Comparison of ENCODE assay signal across 1 cellular context in genomic region chr14:62015945-62016344, GRCh38.
A peak's percentile ranks its signal among the peaks of the same experiment; 100 is the strongest.
TF ChIP-seq lines count a peak whose summit lies in the region.

No MANE protein-coding gene starts in this region.

TF ChIP-seq in GM12878, 131 proteins besides CTCF, POLR2A, EP300 and RAD21 (continued from another document):
- TF ChIP-seq BCLAF1 (IDR thresholded peaks at IDR 0.05) (no peak), CBFB (IDR thresholded peaks at IDR 0.05; ENCODE audit: low read depth) (no peak), SIN3A (IDR thresholded peaks at IDR 0.05; ENCODE audit: low read depth, low read length) (no peak), EGR1 (IDR thresholded peaks at IDR 0.05; ENCODE audit: borderline replicate concordance in 1 of 2, low read depth in 2 of 2, low read length in 2 of 2) (no peak), RFX5 (IDR thresholded peaks at IDR 0.05; ENCODE audit: low read depth, low read length) (no peak), CEBPB (IDR thresholded peaks at IDR 0.05; ENCODE audit: borderline replicate concordance in 1 of 2, low read depth in 2 of 2, low read length in 2 of 2) (no peak), USF2 (IDR thresholded peaks at IDR 0.05; ENCODE audit: borderline replicate concordance, low read depth, low read length) (no peak), ATF7 (IDR thresholded peaks at IDR 0.05; ENCODE audit: low read depth) (no peak), RUNX3 (IDR thresholded peaks at IDR 0.05; ENCODE audit: low read length) (peak; percentile 23; the same call in 1 of the 2 replicates), PML (IDR thresholded peaks at IDR 0.05; ENCODE audit: low read length) (no peak), EED (IDR thresholded peaks at IDR 0.05; ENCODE audit: low read depth) (0 out of 2 replicates have a peak, but pooled peaks have one; percentile 44), RELA (IDR thresholded peaks at IDR 0.05; ENCODE audit: borderline replicate concordance, partially characterized antibody) (no peak), ZNF622 (IDR thresholded peaks at IDR 0.05) (no peak), NFIC (IDR thresholded peaks at IDR 0.05; ENCODE audit: low read depth, low read length) (peak; percentile 30; the same call in 1 of the 2 replicates), STAT3 (IDR thresholded peaks at IDR 0.05; ENCODE audit: low read depth, low read length) (no peak), KDM1A (IDR thresholded peaks at IDR 0.05; ENCODE audit: borderline replicate concordance) (no peak), SMARCA5 (IDR thresholded peaks at IDR 0.05) (no peak), BMI1 (IDR thresholded peaks at IDR 0.05; ENCODE audit: borderline replicate concordance) (no peak), MYB (IDR thresholded peaks at IDR 0.05; ENCODE audit: borderline replicate concordance, low read depth, low read length) (no peak), PAX5 (IDR thresholded peaks at IDR 0.05; ENCODE audit: borderline replicate concordance, low read depth, low read length) (no peak), MEF2A (IDR thresholded peaks at IDR 0.05; ENCODE audit: insufficient read depth, low read depth, low read length) (no peak), MYC (IDR thresholded peaks at IDR 0.05; ENCODE audit: insufficient read depth, insufficient read length, insufficient replicate concordance, low read length, severe bottlenecking) (no peak), TCF7 (IDR thresholded peaks at IDR 0.05; ENCODE audit: borderline replicate concordance) (peak; percentile 53; the same call in 1 of the 2 replicates), SMAD1 (IDR thresholded peaks at IDR 0.05; ENCODE audit: low read depth, partially characterized antibody) (no peak), CBX5 (IDR thresholded peaks at IDR 0.05; ENCODE audit: low read depth) (no peak), CHD4 (IDR thresholded peaks at IDR 0.05) (no peak), CREB1 (IDR thresholded peaks at IDR 0.05; ENCODE audit: low read depth) (no peak), ZNF274 (IDR thresholded peaks at IDR 0.05; ENCODE audit: insufficient read depth, insufficient read length) (no peak), GABPA (IDR thresholded peaks at IDR 0.05; ENCODE audit: low read depth) (no peak), POU2F2 (IDR thresholded peaks at IDR 0.05; ENCODE audit: borderline replicate concordance, low read depth, low read length) (no peak), FOXM1 (IDR thresholded peaks at IDR 0.05; ENCODE audit: low read depth, low read length) (no peak), ETV6 (conservative IDR thresholded peaks at IDR 0.05 in 1 of 2, IDR thresholded peaks at IDR 0.05 in 1 of 2; ENCODE audit: borderline replicate concordance in 1 of 2, low read depth in 1 of 2) (no peak)
- TF ChIP-seq, protein P1, sequence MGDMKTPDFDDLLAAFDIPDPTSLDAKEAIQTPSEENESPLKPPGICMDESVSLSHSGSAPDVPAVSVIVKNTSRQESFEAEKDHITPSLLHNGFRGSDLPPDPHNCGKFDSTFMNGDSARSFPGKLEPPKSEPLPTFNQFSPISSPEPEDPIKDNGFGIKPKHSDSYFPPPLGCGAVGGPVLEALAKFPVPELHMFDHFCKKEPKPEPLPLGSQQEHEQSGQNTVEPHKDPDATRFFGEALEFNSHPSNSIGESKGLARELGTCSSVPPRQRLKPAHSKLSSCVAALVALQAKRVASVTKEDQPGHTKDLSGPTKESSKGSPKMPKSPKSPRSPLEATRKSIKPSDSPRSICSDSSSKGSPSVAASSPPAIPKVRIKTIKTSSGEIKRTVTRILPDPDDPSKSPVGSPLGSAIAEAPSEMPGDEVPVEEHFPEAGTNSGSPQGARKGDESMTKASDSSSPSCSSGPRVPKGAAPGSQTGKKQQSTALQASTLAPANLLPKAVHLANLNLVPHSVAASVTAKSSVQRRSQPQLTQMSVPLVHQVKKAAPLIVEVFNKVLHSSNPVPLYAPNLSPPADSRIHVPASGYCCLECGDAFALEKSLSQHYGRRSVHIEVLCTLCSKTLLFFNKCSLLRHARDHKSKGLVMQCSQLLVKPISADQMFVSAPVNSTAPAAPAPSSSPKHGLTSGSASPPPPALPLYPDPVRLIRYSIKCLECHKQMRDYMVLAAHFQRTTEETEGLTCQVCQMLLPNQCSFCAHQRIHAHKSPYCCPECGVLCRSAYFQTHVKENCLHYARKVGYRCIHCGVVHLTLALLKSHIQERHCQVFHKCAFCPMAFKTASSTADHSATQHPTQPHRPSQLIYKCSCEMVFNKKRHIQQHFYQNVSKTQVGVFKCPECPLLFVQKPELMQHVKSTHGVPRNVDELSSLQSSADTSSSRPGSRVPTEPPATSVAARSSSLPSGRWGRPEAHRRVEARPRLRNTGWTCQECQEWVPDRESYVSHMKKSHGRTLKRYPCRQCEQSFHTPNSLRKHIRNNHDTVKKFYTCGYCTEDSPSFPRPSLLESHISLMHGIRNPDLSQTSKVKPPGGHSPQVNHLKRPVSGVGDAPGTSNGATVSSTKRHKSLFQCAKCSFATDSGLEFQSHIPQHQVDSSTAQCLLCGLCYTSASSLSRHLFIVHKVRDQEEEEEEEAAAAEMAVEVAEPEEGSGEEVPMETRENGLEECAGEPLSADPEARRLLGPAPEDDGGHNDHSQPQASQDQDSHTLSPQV (IDR thresholded peaks at IDR 0.05) = no peak
- TF ChIP-seq, protein P2, sequence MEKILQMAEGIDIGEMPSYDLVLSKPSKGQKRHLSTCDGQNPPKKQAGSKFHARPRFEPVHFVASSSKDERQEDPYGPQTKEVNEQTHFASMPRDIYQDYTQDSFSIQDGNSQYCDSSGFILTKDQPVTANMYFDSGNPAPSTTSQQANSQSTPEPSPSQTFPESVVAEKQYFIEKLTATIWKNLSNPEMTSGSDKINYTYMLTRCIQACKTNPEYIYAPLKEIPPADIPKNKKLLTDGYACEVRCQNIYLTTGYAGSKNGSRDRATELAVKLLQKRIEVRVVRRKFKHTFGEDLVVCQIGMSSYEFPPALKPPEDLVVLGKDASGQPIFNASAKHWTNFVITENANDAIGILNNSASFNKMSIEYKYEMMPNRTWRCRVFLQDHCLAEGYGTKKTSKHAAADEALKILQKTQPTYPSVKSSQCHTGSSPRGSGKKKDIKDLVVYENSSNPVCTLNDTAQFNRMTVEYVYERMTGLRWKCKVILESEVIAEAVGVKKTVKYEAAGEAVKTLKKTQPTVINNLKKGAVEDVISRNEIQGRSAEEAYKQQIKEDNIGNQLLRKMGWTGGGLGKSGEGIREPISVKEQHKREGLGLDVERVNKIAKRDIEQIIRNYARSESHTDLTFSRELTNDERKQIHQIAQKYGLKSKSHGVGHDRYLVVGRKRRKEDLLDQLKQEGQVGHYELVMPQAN (conservative IDR thresholded peaks at IDR 0.05) = no peak
- TF ChIP-seq, protein P3, sequence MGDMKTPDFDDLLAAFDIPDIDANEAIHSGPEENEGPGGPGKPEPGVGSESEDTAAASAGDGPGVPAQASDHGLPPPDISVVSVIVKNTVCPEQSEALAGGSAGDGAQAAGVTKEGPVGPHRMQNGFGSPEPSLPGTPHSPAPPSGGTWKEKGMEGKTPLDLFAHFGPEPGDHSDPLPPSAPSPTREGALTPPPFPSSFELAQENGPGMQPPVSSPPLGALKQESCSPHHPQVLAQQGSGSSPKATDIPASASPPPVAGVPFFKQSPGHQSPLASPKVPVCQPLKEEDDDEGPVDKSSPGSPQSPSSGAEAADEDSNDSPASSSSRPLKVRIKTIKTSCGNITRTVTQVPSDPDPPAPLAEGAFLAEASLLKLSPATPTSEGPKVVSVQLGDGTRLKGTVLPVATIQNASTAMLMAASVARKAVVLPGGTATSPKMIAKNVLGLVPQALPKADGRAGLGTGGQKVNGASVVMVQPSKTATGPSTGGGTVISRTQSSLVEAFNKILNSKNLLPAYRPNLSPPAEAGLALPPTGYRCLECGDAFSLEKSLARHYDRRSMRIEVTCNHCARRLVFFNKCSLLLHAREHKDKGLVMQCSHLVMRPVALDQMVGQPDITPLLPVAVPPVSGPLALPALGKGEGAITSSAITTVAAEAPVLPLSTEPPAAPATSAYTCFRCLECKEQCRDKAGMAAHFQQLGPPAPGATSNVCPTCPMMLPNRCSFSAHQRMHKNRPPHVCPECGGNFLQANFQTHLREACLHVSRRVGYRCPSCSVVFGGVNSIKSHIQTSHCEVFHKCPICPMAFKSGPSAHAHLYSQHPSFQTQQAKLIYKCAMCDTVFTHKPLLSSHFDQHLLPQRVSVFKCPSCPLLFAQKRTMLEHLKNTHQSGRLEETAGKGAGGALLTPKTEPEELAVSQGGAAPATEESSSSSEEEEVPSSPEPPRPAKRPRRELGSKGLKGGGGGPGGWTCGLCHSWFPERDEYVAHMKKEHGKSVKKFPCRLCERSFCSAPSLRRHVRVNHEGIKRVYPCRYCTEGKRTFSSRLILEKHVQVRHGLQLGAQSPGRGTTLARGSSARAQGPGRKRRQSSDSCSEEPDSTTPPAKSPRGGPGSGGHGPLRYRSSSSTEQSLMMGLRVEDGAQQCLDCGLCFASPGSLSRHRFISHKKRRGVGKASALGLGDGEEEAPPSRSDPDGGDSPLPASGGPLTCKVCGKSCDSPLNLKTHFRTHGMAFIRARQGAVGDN (IDR thresholded peaks at IDR 0.05) = no peak
- TF ChIP-seq, protein P4, sequence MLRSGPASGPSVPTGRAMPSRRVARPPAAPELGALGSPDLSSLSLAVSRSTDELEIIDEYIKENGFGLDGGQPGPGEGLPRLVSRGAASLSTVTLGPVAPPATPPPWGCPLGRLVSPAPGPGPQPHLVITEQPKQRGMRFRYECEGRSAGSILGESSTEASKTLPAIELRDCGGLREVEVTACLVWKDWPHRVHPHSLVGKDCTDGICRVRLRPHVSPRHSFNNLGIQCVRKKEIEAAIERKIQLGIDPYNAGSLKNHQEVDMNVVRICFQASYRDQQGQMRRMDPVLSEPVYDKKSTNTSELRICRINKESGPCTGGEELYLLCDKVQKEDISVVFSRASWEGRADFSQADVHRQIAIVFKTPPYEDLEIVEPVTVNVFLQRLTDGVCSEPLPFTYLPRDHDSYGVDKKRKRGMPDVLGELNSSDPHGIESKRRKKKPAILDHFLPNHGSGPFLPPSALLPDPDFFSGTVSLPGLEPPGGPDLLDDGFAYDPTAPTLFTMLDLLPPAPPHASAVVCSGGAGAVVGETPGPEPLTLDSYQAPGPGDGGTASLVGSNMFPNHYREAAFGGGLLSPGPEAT (IDR thresholded peaks at IDR 0.05; ENCODE audit: low read depth) = no peak
- TF ChIP-seq, protein P5, sequence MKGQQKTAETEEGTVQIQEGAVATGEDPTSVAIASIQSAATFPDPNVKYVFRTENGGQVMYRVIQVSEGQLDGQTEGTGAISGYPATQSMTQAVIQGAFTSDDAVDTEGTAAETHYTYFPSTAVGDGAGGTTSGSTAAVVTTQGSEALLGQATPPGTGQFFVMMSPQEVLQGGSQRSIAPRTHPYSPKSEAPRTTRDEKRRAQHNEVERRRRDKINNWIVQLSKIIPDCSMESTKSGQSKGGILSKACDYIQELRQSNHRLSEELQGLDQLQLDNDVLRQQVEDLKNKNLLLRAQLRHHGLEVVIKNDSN (IDR thresholded peaks at IDR 0.05; ENCODE audit: borderline replicate concordance, extremely low read length, insufficient read depth, low read depth, low read length) = no peak
- TF ChIP-seq, protein P6, sequence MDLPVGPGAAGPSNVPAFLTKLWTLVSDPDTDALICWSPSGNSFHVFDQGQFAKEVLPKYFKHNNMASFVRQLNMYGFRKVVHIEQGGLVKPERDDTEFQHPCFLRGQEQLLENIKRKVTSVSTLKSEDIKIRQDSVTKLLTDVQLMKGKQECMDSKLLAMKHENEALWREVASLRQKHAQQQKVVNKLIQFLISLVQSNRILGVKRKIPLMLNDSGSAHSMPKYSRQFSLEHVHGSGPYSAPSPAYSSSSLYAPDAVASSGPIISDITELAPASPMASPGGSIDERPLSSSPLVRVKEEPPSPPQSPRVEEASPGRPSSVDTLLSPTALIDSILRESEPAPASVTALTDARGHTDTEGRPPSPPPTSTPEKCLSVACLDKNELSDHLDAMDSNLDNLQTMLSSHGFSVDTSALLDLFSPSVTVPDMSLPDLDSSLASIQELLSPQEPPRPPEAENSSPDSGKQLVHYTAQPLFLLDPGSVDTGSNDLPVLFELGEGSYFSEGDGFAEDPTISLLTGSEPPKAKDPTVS (IDR thresholded peaks at IDR 0.05; ENCODE audit: low read depth, low read length) = no peak
- TF ChIP-seq, protein P7, sequence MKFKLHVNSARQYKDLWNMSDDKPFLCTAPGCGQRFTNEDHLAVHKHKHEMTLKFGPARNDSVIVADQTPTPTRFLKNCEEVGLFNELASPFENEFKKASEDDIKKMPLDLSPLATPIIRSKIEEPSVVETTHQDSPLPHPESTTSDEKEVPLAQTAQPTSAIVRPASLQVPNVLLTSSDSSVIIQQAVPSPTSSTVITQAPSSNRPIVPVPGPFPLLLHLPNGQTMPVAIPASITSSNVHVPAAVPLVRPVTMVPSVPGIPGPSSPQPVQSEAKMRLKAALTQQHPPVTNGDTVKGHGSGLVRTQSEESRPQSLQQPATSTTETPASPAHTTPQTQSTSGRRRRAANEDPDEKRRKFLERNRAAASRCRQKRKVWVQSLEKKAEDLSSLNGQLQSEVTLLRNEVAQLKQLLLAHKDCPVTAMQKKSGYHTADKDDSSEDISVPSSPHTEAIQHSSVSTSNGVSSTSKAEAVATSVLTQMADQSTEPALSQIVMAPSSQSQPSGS (IDR thresholded peaks at IDR 0.05; ENCODE audit: low read length) = peak; percentile 50; the same call in 1 of the 2 replicates
